9 cellular contexts compared by ENCODE assay signal in genomic region chr5:176365663-176366574, GRCh38. TPM values are rescaled to one million over a fixed set of nuclear protein-coding genes. Genes with fewer than 3 reads are reported as not detected.
DNase-seq lines count a peak whose midpoint lies in the region; ATAC-seq, FAIRE-seq and TF ChIP-seq lines count a peak whose summit lies in the region.
"Had no signal": no experiment of that assay in that cellular context is flagged by ENCODE, and none has a peak within 500 bp of the region (broad histone marks: within the 10 kb centered on the region; RNA-seq: fewer than 3 reads in every experiment).

No MANE protein-coding gene starts in this region.

- 2 to 3% methylated on average over 95 of the region's 95 CpGs for WGBS in ectodermal cell, 2 experiments

- peak overlapping the region; percentile 54 for H3K27ac Mint-ChIP-seq in HFFc6
- H3K27ac Mint-ChIP-seq in T-helper 2 cell treated with Interferon-gamma antibody and Interleukin-4, amounts not matched to agents 5 μg/mL and 100 μg/mL, for 36 hours, result no peak overlapping the region

- peaks cover 59% of the 10 kb centered on the region for H3K27me3 ChIP-seq in ectodermal cell (ENCODE audit: control insufficient read depth, insufficient read depth, low read length, poor library complexity, severe bottlenecking)

- peaks cover 4% of the 10 kb centered on the region for H3K27me3 Mint-ChIP-seq in HFFc6 (ENCODE audit: insufficient read depth)
- H3K27me3 Mint-ChIP-seq in T-helper 2 cell treated with Interferon-gamma antibody and Interleukin-4, amounts not matched to agents 5 μg/mL and 100 μg/mL, for 36 hours (ENCODE audit: low read depth), result no peaks in the 10 kb centered on the region

- peak overlapping the region; percentile 78 for H3K4me3 Mint-ChIP-seq in HFFc6
- peak overlapping the region; percentile 71 for H3K4me3 Mint-ChIP-seq in T-helper 2 cell treated with Interferon-gamma antibody and Interleukin-4, amounts not matched to agents 5 μg/mL and 100 μg/mL, for 36 hours

- peak overlapping the region; percentile 70 for H3K4me3 ChIP-seq in ectodermal cell (ENCODE audit: insufficient read depth, low read depth, low read length)

- peaks cover 25% of the 10 kb centered on the region for H3K4me1 Mint-ChIP-seq in HFFc6 (ENCODE audit: low read depth)
- H3K4me1 Mint-ChIP-seq in T-helper 2 cell treated with Interferon-gamma antibody and Interleukin-4, amounts not matched to agents 5 μg/mL and 100 μg/mL, for 36 hours (ENCODE audit: low read depth), result peaks cover 21% of the 10 kb centered on the region

- no peak for FAIRE-seq in RCC 7860 (lab: Jason Lieb, UNC)

- no peak overlapping the region for H3K27ac ChIP-seq in ectodermal cell (ENCODE audit: insufficient read depth, low read depth, low read length, poor library complexity, severe bottlenecking)
- H3K27ac ChIP-seq: KMS-11 had no signal

- H3K9me3 Mint-ChIP-seq in HFFc6, result no peaks in the 10 kb centered on the region
- H3K9me3 Mint-ChIP-seq in T-helper 2 cell treated with Interferon-gamma antibody and Interleukin-4, amounts not matched to agents 5 μg/mL and 100 μg/mL, for 36 hours, result no peaks in the 10 kb centered on the region

- H3K9me3 ChIP-seq in ectodermal cell (ENCODE audit: control insufficient read depth, low read length), result no peaks in the 10 kb centered on the region

- DNase-seq in DMS53 (lab: John Stamatoyannopoulos, UW) (peak; percentile 68), HFFc6 (no peak), medulla oblongata (ENCODE audit: extremely low spot score) (peak; percentile 20), NCI-H1048 (lab: John Stamatoyannopoulos, UW) (no peak), RCC 7860 (ENCODE audit: low spot score) (no peak)
- DNase-seq in T-helper 2 cell treated with Interferon-gamma antibody and Interleukin-4, amounts not matched to agents 5 μg/mL and 100 μg/mL, for 36 hours (ENCODE audit: low spot score), result peak; percentile 25
- DNase-seq in stimulated activated naive CD8-positive, alpha-beta T cell treated with anti-CD3 and anti-CD28 coated beads, Interleukin-15, Interleukin-2, amounts not matched to agents 100 U/mL and 50 U/mL, for 24 hours, result peak; percentile 64

- no peak for TF ChIP-seq CTCF in HFFc6 (IDR thresholded peaks at IDR 0.05)

- no peaks in the 10 kb centered on the region for H3K4me1 ChIP-seq in ectodermal cell (ENCODE audit: control insufficient read depth, insufficient read depth, low read length)

- H3K36me3 Mint-ChIP-seq in HFFc6 (ENCODE audit: low read depth), result peaks cover 9% of the 10 kb centered on the region
- H3K36me3 Mint-ChIP-seq in T-helper 2 cell treated with Interferon-gamma antibody and Interleukin-4, amounts not matched to agents 5 μg/mL and 100 μg/mL, for 36 hours (ENCODE audit: low read depth), result peaks cover 8% of the 10 kb centered on the region

- peak; percentile 12 for ATAC-seq in stimulated activated naive CD8-positive, alpha-beta T cell treated with anti-CD3 and anti-CD28 coated beads, Interleukin-15, Interleukin-2, amounts not matched to agents 100 U/mL and 50 U/mL, for 24 hours

- H3K36me3 ChIP-seq in ectodermal cell (ENCODE audit: control insufficient read depth, insufficient read depth, low read length), result peaks cover 6% of the 10 kb centered on the region

RNA-seq across cellular contexts. Expression of gene ARL10, which starts 0.6 kb away (rescaled TPM):
- total RNA-seq in HFFc6 (2021; fragmentation: NEBNext Ultra II Directional; extraction: Animal tissue kit (Norgen Biotek cat#: 25700)), result 1 to 10 TPM; 6.6 to 8.9 (median 8.0) TPM
- 14.5 TPM for polyA plus RNA-seq in ectodermal cell (2013, experiment 1 of 4)
- 17.8 TPM for polyA plus RNA-seq in ectodermal cell (2013, experiment 2 of 4)
- 10.2 TPM for polyA plus RNA-seq in ectodermal cell (2013, experiment 3 of 4)
- polyA plus RNA-seq in ectodermal cell (2013, experiment 4 of 4), result 12.6 TPM

RNA-seq across cellular contexts. Expression of gene KIAA1191, which starts 4.4 kb away (rescaled TPM):
- 100 to 1,000 TPM in 3 of 6 experiments, 10 to 100 TPM in 3; 82.4 to 111 (median 95.6) TPM for total RNA-seq in HFFc6 (2021; fragmentation: NEBNext Ultra II Directional; extraction: Animal tissue kit (Norgen Biotek cat#: 25700))
- polyA plus RNA-seq in ectodermal cell (2013, experiment 1 of 4), result 145 TPM
- polyA plus RNA-seq in ectodermal cell (2013, experiment 2 of 4), result 160 TPM
- polyA plus RNA-seq in ectodermal cell (2013, experiment 3 of 4), result 121 TPM
- polyA plus RNA-seq in ectodermal cell (2013, experiment 4 of 4), result 134 TPM

RNA-seq across cellular contexts. Expression of gene NOP16, which starts 22.5 kb away (rescaled TPM):
- 10 to 100 TPM; 27.8 to 48.7 (median 33.2) TPM for total RNA-seq in HFFc6 (2021; fragmentation: NEBNext Ultra II Directional; extraction: Animal tissue kit (Norgen Biotek cat#: 25700))
- 24.5 TPM for polyA plus RNA-seq in ectodermal cell (2013, experiment 1 of 4)
- 25.2 TPM for polyA plus RNA-seq in ectodermal cell (2013, experiment 2 of 4)
- polyA plus RNA-seq in ectodermal cell (2013, experiment 3 of 4), result 22.5 TPM
- polyA plus RNA-seq in ectodermal cell (2013, experiment 4 of 4), result 23.6 TPM

RNA-seq across cellular contexts. Expression of gene HIGD2A, which starts 22.6 kb away (rescaled TPM):
- 100 to 1,000 TPM in 4 of 6 experiments, 10 to 100 TPM in 2; 90.4 to 109 (median 105) TPM for total RNA-seq in HFFc6 (2021; fragmentation: NEBNext Ultra II Directional; extraction: Animal tissue kit (Norgen Biotek cat#: 25700))
- polyA plus RNA-seq in ectodermal cell (2013, experiment 1 of 4), result 114 TPM
- 123 TPM for polyA plus RNA-seq in ectodermal cell (2013, experiment 2 of 4)
- polyA plus RNA-seq in ectodermal cell (2013, experiment 3 of 4), result 136 TPM
- 144 TPM for polyA plus RNA-seq in ectodermal cell (2013, experiment 4 of 4)

RNA-seq across cellular contexts. Expression of gene CLTB, which starts 50.4 kb away (rescaled TPM):
- total RNA-seq in HFFc6 (2021; fragmentation: NEBNext Ultra II Directional; extraction: Animal tissue kit (Norgen Biotek cat#: 25700)), result 100 to 1,000 TPM; 178 to 226 (median 202) TPM
- polyA plus RNA-seq in ectodermal cell (2013, experiment 1 of 4), result 27.5 TPM
- 25.1 TPM for polyA plus RNA-seq in ectodermal cell (2013, experiment 2 of 4)
- polyA plus RNA-seq in ectodermal cell (2013, experiment 3 of 4), result 26.1 TPM
- 25.5 TPM for polyA plus RNA-seq in ectodermal cell (2013, experiment 4 of 4)

Comparison
In these comparisons a context has a peak if more than half of its experiments do, and no peak if none do; other contexts are left out.
1. DNase-seq: peak in DMS53 (single experiment), T-helper 2 cell treated with Interferon-gamma antibody and Interleukin-4, amounts not matched to agents 5 μg/mL and 100 μg/mL, for 36 hours (single experiment), medulla oblongata (single experiment) and stimulated activated naive CD8-positive, alpha-beta T cell treated with anti-CD3 and anti-CD28 coated beads, Interleukin-15, Interleukin-2, amounts not matched to agents 100 U/mL and 50 U/mL, for 24 hours (single experiment); none in HFFc6 (single experiment), NCI-H1048 (single experiment) and RCC 7860 (single experiment).